ENCODE assay signal across 29 cellular contexts in genomic region chr12:38490941-38491340, GRCh38.
"Had no signal": no experiment of that assay in that cellular context is flagged by ENCODE, and none has a peak within 500 bp of the region (broad histone marks: within the 10 kb centered on the region; RNA-seq: fewer than 3 reads in every experiment).

No MANE protein-coding gene starts in this region.

- H3K9me3 ChIP-seq: adrenal gland, body of pancreas, colonic mucosa, esophagus muscularis mucosa had no signal

- H3K27ac ChIP-seq: adrenal gland, body of pancreas, cardiac muscle cell, colonic mucosa, esophagus muscularis mucosa, foreskin keratinocyte, gastroesophageal sphincter had no signal

- H3K27me3 ChIP-seq: adrenal gland, body of pancreas, cardiac muscle cell, colonic mucosa, esophagus muscularis mucosa, foreskin keratinocyte, gastroesophageal sphincter had no signal

- DNase-seq: activated CD4-positive, alpha-beta memory T cell treated with anti-CD3 and anti-CD28 coated beads for 36 hours; activated CD4-positive, alpha-beta T cell treated with anti-CD3 and anti-CD28 coated beads for 36 hours; activated CD4-positive, alpha-beta T cell treated with anti-CD3 and anti-CD28 coated beads, Interleukin-2, amount 10 ng/mL, durations not matched to agents 24 days and 14 days; activated CD4-positive, CD25-positive, alpha-beta regulatory T cell; activated CD4-positive, CD25-positive, alpha-beta regulatory T cell treated with anti-CD3 and anti-CD28 coated beads, Interleukin-2, amount 50 U/mL, for 72 hours; activated CD8-positive, alpha-beta memory T cell treated with anti-CD3 and anti-CD28 coated beads, Interleukin-2, amount 10 ng/mL, durations not matched to agents 7 days and 5 days; activated CD8-positive, alpha-beta memory T cell treated with anti-CD3 and anti-CD28 coated beads, Interleukin-2, amount 50 U/mL, for 4 hours; activated CD8-positive, alpha-beta T cell treated with anti-CD3 and anti-CD28 coated beads, Interleukin-2, amount 10 ng/mL, durations not matched to agents 7 days and 5 days; activated effector memory CD4-positive, alpha-beta T cell treated with anti-CD3 and anti-CD28 coated beads, Interleukin-2, amount 50 U/mL, for 16 hours; activated naive CD4-positive, alpha-beta T cell treated with anti-CD3 and anti-CD28 coated beads for 36 hours; activated naive CD8-positive, alpha-beta T cell treated with anti-CD3 and anti-CD28 coated beads for 36 hours; activated naive CD8-positive, alpha-beta T cell treated with anti-CD3 and anti-CD28 coated beads, Interleukin-2, amount 50 U/mL, for 24 hours; activated T-cell treated with anti-CD3 and anti-CD28 coated beads, Interleukin-2, amount 50 U/mL, for 1 hour; activated T-cell treated with anti-CD3 and anti-CD28 coated beads, Interleukin-2, amount 50 U/mL, for 48 hours; adrenal gland; amygdala; aorta; body of pancreas; central memory CD4-positive, alpha-beta T cell; cerebellar nuclear complex; colonic mucosa; effector memory CD4-positive, alpha-beta T cell; endodermal cell; erythroblast; foreskin keratinocyte; T-helper 2 cell had no signal

- H3K36me3 ChIP-seq: adrenal gland, cardiac muscle cell, colonic mucosa, esophagus muscularis mucosa, gastroesophageal sphincter had no signal

- H3K4me3 ChIP-seq: adrenal gland, body of pancreas, cardiac muscle cell, colonic mucosa, esophagus muscularis mucosa, gastroesophageal sphincter had no signal

- ATAC-seq: activated CD4-positive, alpha-beta T cell treated with anti-CD3 and anti-CD28 coated beads for 36 hours; activated CD8-positive, alpha-beta memory T cell treated with anti-CD3 and anti-CD28 coated beads, Interleukin-2, amount 10 ng/mL, durations not matched to agents 7 days and 5 days; activated CD8-positive, alpha-beta T cell treated with anti-CD3 and anti-CD28 coated beads, Interleukin-2, amount 10 ng/mL, durations not matched to agents 7 days and 5 days; activated naive CD8-positive, alpha-beta T cell treated with anti-CD3 and anti-CD28 coated beads, Interleukin-2, amount 50 U/mL, for 24 hours; body of pancreas; foreskin keratinocyte; gastroesophageal sphincter had no signal

- H3K4me1 ChIP-seq: adrenal gland, body of pancreas, colonic mucosa, esophagus muscularis mucosa, foreskin keratinocyte, gastroesophageal sphincter had no signal
